21 cellular contexts compared by ENCODE assay signal in genomic region chr10:62960416-62960815, GRCh38.
"Had no signal": no experiment of that assay in that cellular context is flagged by ENCODE, and none has a peak within 500 bp of the region (broad histone marks: within the 10 kb centered on the region; RNA-seq: fewer than 3 reads in every experiment).

No MANE protein-coding gene starts in this region.

- H3K4me1 Mint-ChIP-seq: activated CD8-positive, alpha-beta memory T cell treated with anti-CD3 and anti-CD28 coated beads, Interleukin-2, amount 10 ng/mL, durations not matched to agents 7 days and 5 days; activated naive CD4-positive, alpha-beta T cell treated with anti-CD3 and anti-CD28 coated beads, Interleukin-2, amount 50 U/mL, for 24 hours had no signal

- H3K4me3 Mint-ChIP-seq: activated CD8-positive, alpha-beta memory T cell treated with anti-CD3 and anti-CD28 coated beads, Interleukin-2, amount 10 ng/mL, durations not matched to agents 7 days and 5 days; activated naive CD4-positive, alpha-beta T cell treated with anti-CD3 and anti-CD28 coated beads, Interleukin-2, amount 50 U/mL, for 24 hours; activated T-cell treated with anti-CD3 and anti-CD28 coated beads, Interleukin-2, amount 50 U/mL, for 24 hours; neural progenitor cell had no signal

- H3K27ac Mint-ChIP-seq: activated CD8-positive, alpha-beta memory T cell treated with anti-CD3 and anti-CD28 coated beads, Interleukin-2, amount 10 ng/mL, durations not matched to agents 7 days and 5 days; activated naive CD4-positive, alpha-beta T cell treated with anti-CD3 and anti-CD28 coated beads, Interleukin-2, amount 50 U/mL, for 24 hours; activated T-cell treated with anti-CD3 and anti-CD28 coated beads, Interleukin-2, amount 50 U/mL, for 24 hours; neural progenitor cell had no signal

- H3K9me3 ChIP-seq: adrenal gland, lower lobe of right lung, pancreas, tibial artery, uterus had no signal

- H3K4me3 ChIP-seq: adrenal gland, coronary artery, heart left ventricle, lower lobe of right lung, neural progenitor cell, pancreas, tibial artery, uterus had no signal

- H3K9me3 Mint-ChIP-seq: activated naive CD4-positive, alpha-beta T cell treated with anti-CD3 and anti-CD28 coated beads, Interleukin-2, amount 50 U/mL, for 24 hours; activated T-cell treated with anti-CD3 and anti-CD28 coated beads, Interleukin-2, amount 50 U/mL, for 24 hours had no signal

- H3K27ac ChIP-seq: adrenal gland, coronary artery, heart left ventricle, lower lobe of right lung, neural progenitor cell, pancreas, tibial artery, uterus, VCaP had no signal

- H3K9ac ChIP-seq: neural progenitor cell had no signal

- H3K36me3 ChIP-seq: adrenal gland, heart left ventricle, lower lobe of right lung, neural progenitor cell, pancreas, tibial artery, uterus had no signal

- H3K27me3 ChIP-seq: adrenal gland, heart left ventricle, neural progenitor cell, pancreas, tibial artery, uterus had no signal

- ATAC-seq: activated CD8-positive, alpha-beta memory T cell treated with anti-CD3 and anti-CD28 coated beads, Interleukin-2, amount 10 ng/mL, durations not matched to agents 7 days and 5 days; heart left ventricle; left cardiac atrium; lower lobe of right lung; pancreas had no signal

- H2AFZ ChIP-seq: neural progenitor cell had no signal

- H3K36me3 Mint-ChIP-seq: activated CD8-positive, alpha-beta memory T cell treated with anti-CD3 and anti-CD28 coated beads, Interleukin-2, amount 10 ng/mL, durations not matched to agents 7 days and 5 days; activated naive CD4-positive, alpha-beta T cell treated with anti-CD3 and anti-CD28 coated beads, Interleukin-2, amount 50 U/mL, for 24 hours; neural progenitor cell had no signal

- H3K4me1 ChIP-seq: adrenal gland, lower lobe of right lung, pancreas, uterus had no signal

- DNase-seq: activated CD4-positive, alpha-beta T cell treated with anti-CD3 and anti-CD28 coated beads for 1 hour; activated CD4-positive, alpha-beta T cell treated with anti-CD3 and anti-CD28 coated beads, Interleukin-2, amount 50 U/mL, for 4 hours; activated CD8-positive, alpha-beta memory T cell treated with anti-CD3 and anti-CD28 coated beads, Interleukin-2, amount 10 ng/mL, durations not matched to agents 7 days and 5 days; activated T-cell treated with anti-CD3 and anti-CD28 coated beads, Interleukin-2, amount 50 U/mL, for 24 hours; adrenal gland; central memory CD4-positive, alpha-beta T cell; effector CD8-positive, alpha-beta T cell; heart left ventricle; left cardiac atrium; lower lobe of right lung; pancreas; stimulated activated CD4-positive, alpha-beta T cell treated with anti-CD3 and anti-CD28 coated beads, Interleukin-15, amount 100 ng/mL, for 24 hours; stimulated activated CD4-positive, alpha-beta T cell treated with anti-CD3 and anti-CD28 coated beads, Interleukin-4, amount 100 ng/mL, for 1 hour; stimulated activated naive CD4-positive, alpha-beta T cell; T-helper 9 cell; tibial artery; uterus had no signal

- H3K4me2 ChIP-seq: neural progenitor cell had no signal
